ENCODE assay signal across 37 cellular contexts in genomic region chr6:168353041-168353440, GRCh38. TPM values are rescaled to one million over a fixed set of nuclear protein-coding genes. Genes with fewer than 3 reads are reported as not detected.
"Had no signal": no experiment of that assay in that cellular context is flagged by ENCODE, and none has a peak within 500 bp of the region (broad histone marks: within the 10 kb centered on the region; RNA-seq: fewer than 3 reads in every experiment).

No MANE protein-coding gene starts in this region.

- H3K4me1 Mint-ChIP-seq: activated B cell treated with CpG ODN at 0.5 μM for 24 hours; activated CD4-positive, alpha-beta T cell treated with anti-CD3 and anti-CD28 coated beads, Interleukin-2, amount 10 ng/mL, durations not matched to agents 24 days and 14 days; activated naive CD8-positive, alpha-beta T cell treated with anti-CD3 and anti-CD28 coated beads, Interleukin-2, amount 10 ng/mL, durations not matched to agents 7 days and 5 days; activated naive CD8-positive, alpha-beta T cell treated with anti-CD3 and anti-CD28 coated beads, Interleukin-2, amount 50 U/mL, for 24 hours; central memory CD8-positive, alpha-beta T cell had no signal

- DNase-seq: activated B cell treated with CpG ODN at 0.5 μM for 24 hours; activated CD4-positive, alpha-beta memory T cell treated with anti-CD3 and anti-CD28 coated beads for 36 hours; activated CD4-positive, alpha-beta T cell treated with anti-CD3 and anti-CD28 coated beads for 4 hours; activated CD4-positive, alpha-beta T cell treated with anti-CD3 and anti-CD28 coated beads, Interleukin-2, amount 10 ng/mL, durations not matched to agents 24 days and 14 days; activated CD4-positive, alpha-beta T cell treated with anti-CD3 and anti-CD28 coated beads, Interleukin-2, amount 50 U/mL, for 1 hour; activated CD4-positive, alpha-beta T cell treated with anti-CD3 and anti-CD28 coated beads, Interleukin-2, amount 50 U/mL, for 4 hours; activated CD4-positive, CD25-positive, alpha-beta regulatory T cell treated with anti-CD3 and anti-CD28 coated beads, Interleukin-2, amount 50 U/mL, for 72 hours; activated CD8-positive, alpha-beta memory T cell treated with anti-CD3 and anti-CD28 coated beads for 24 hours; activated CD8-positive, alpha-beta memory T cell treated with anti-CD3 and anti-CD28 coated beads, Interleukin-2, amount 10 ng/mL, durations not matched to agents 7 days and 5 days; activated CD8-positive, alpha-beta memory T cell treated with anti-CD3 and anti-CD28 coated beads, Interleukin-2, amount 50 U/mL, for 48 hours; activated CD8-positive, alpha-beta T cell treated with anti-CD3 and anti-CD28 coated beads for 36 hours; activated effector memory CD4-positive, alpha-beta T cell treated with Interleukin-2 at 50 U/mL for 16 hours; activated gamma-delta T cell; activated naive CD4-positive, alpha-beta T cell treated with anti-CD3 and anti-CD28 coated beads for 36 hours; activated naive CD4-positive, alpha-beta T cell treated with anti-CD3 and anti-CD28 coated beads, Interleukin-2, amount 50 U/mL, for 16 hours; activated naive CD8-positive, alpha-beta T cell treated with anti-CD3 and anti-CD28 coated beads, Interleukin-2, amount 10 ng/mL, durations not matched to agents 7 days and 5 days; activated naive CD8-positive, alpha-beta T cell treated with anti-CD3 and anti-CD28 coated beads, Interleukin-2, amount 50 U/mL, for 24 hours; activated T-cell treated with anti-CD3 and anti-CD28 coated beads, Interleukin-2, amount 50 U/mL, for 24 hours; activated T-cell treated with anti-CD3 and anti-CD28 coated beads, Interleukin-2, amount 50 U/mL, for 48 hours; amygdala; anterior cingulate cortex; caudate nucleus; cerebellar nuclear complex; T-helper 1 cell; T-helper 2 cell; T-helper 9 cell had no signal

- H3K27ac Mint-ChIP-seq: activated B cell treated with CpG ODN at 0.5 μM for 24 hours; activated CD4-positive, alpha-beta memory T cell treated with anti-CD3 and anti-CD28 coated beads for 36 hours; activated CD4-positive, alpha-beta T cell treated with anti-CD3 and anti-CD28 coated beads, Interleukin-2, amount 10 ng/mL, durations not matched to agents 24 days and 14 days; activated CD8-positive, alpha-beta memory T cell treated with anti-CD3 and anti-CD28 coated beads, Interleukin-2, amount 10 ng/mL, durations not matched to agents 7 days and 5 days; activated CD8-positive, alpha-beta T cell treated with anti-CD3 and anti-CD28 coated beads for 36 hours; activated naive CD4-positive, alpha-beta T cell treated with anti-CD3 and anti-CD28 coated beads for 36 hours; activated naive CD8-positive, alpha-beta T cell; activated naive CD8-positive, alpha-beta T cell treated with anti-CD3 and anti-CD28 coated beads, Interleukin-2, amount 10 ng/mL, durations not matched to agents 7 days and 5 days; activated naive CD8-positive, alpha-beta T cell treated with anti-CD3 and anti-CD28 coated beads, Interleukin-2, amount 50 U/mL, for 24 hours; activated T-cell treated with anti-CD3 and anti-CD28 coated beads, Interleukin-2, amount 50 U/mL, for 24 hours; activated T-helper 2 cell treated with anti-CD3 and anti-CD28 coated beads, Interferon-gamma antibody, Interleukin-2, Interleukin-4, amounts not matched to agents 10 μg/mL and 5 μg/mL and 100 μg/mL, durations not matched to agents 14 hours and 24 hours and 36 hours; brain; T-helper 1 cell treated with Interleukin-12 subunit alpha and Interleukin-12 subunit beta and Interleukin-4 antibody, amounts not matched to agents 30 μg/mL and 1 μg/mL, for 36 hours; T-helper 2 cell treated with Interferon-gamma antibody and Interleukin-4, amounts not matched to agents 5 μg/mL and 100 μg/mL, for 36 hours had no signal

- H3K27ac ChIP-seq: ascending aorta, cardiac muscle cell, VCaP had no signal

- H3K9me3 Mint-ChIP-seq: central memory CD8-positive, alpha-beta T cell had no signal

- H3K4me3 ChIP-seq: ascending aorta, cardiac muscle cell had no signal

- FAIRE-seq: bronchial epithelial cell, TTC549 had no signal

- H3K36me3 ChIP-seq: ascending aorta, cardiac muscle cell had no signal

- H3K36me3 Mint-ChIP-seq: activated CD4-positive, alpha-beta memory T cell treated with anti-CD3 and anti-CD28 coated beads for 36 hours; activated CD8-positive, alpha-beta memory T cell treated with anti-CD3 and anti-CD28 coated beads, Interleukin-2, amount 10 ng/mL, durations not matched to agents 7 days and 5 days; activated naive CD8-positive, alpha-beta T cell; activated naive CD8-positive, alpha-beta T cell treated with anti-CD3 and anti-CD28 coated beads, Interleukin-2, amount 10 ng/mL, durations not matched to agents 7 days and 5 days; brain had no signal

- H3K4me3 Mint-ChIP-seq: activated B cell treated with CpG ODN at 0.5 μM for 24 hours; activated CD4-positive, alpha-beta memory T cell treated with anti-CD3 and anti-CD28 coated beads for 36 hours; activated CD4-positive, alpha-beta T cell treated with anti-CD3 and anti-CD28 coated beads, Interleukin-2, amount 10 ng/mL, durations not matched to agents 24 days and 14 days; activated CD8-positive, alpha-beta memory T cell treated with anti-CD3 and anti-CD28 coated beads, Interleukin-2, amount 10 ng/mL, durations not matched to agents 7 days and 5 days; activated CD8-positive, alpha-beta T cell treated with anti-CD3 and anti-CD28 coated beads for 36 hours; activated naive CD4-positive, alpha-beta T cell treated with anti-CD3 and anti-CD28 coated beads for 36 hours; activated naive CD8-positive, alpha-beta T cell; activated naive CD8-positive, alpha-beta T cell treated with anti-CD3 and anti-CD28 coated beads, Interleukin-2, amount 10 ng/mL, durations not matched to agents 7 days and 5 days; activated naive CD8-positive, alpha-beta T cell treated with anti-CD3 and anti-CD28 coated beads, Interleukin-2, amount 50 U/mL, for 24 hours; activated T-cell treated with anti-CD3 and anti-CD28 coated beads, Interleukin-2, amount 50 U/mL, for 24 hours; brain; central memory CD8-positive, alpha-beta T cell; T-helper 1 cell treated with Interleukin-12 subunit alpha and Interleukin-12 subunit beta and Interleukin-4 antibody, amounts not matched to agents 30 μg/mL and 1 μg/mL, for 36 hours; T-helper 2 cell treated with Interferon-gamma antibody and Interleukin-4, amounts not matched to agents 5 μg/mL and 100 μg/mL, for 36 hours had no signal

- H3K27me3 ChIP-seq: ascending aorta, cardiac muscle cell had no signal

- ATAC-seq: activated CD8-positive, alpha-beta memory T cell treated with anti-CD3 and anti-CD28 coated beads, Interleukin-2, amount 10 ng/mL, durations not matched to agents 7 days and 5 days; activated CD8-positive, alpha-beta T cell treated with anti-CD3 and anti-CD28 coated beads for 36 hours; activated naive CD8-positive, alpha-beta T cell treated with anti-CD3 and anti-CD28 coated beads, Interleukin-2, amount 50 U/mL, for 24 hours had no signal

- H3K4me1 ChIP-seq: ascending aorta had no signal

- H3K27me3 Mint-ChIP-seq: activated B cell treated with CpG ODN at 0.5 μM for 24 hours; activated CD4-positive, alpha-beta T cell treated with anti-CD3 and anti-CD28 coated beads, Interleukin-2, amount 10 ng/mL, durations not matched to agents 24 days and 14 days; activated CD8-positive, alpha-beta memory T cell treated with anti-CD3 and anti-CD28 coated beads, Interleukin-2, amount 10 ng/mL, durations not matched to agents 7 days and 5 days; activated naive CD8-positive, alpha-beta T cell treated with anti-CD3 and anti-CD28 coated beads, Interleukin-2, amount 10 ng/mL, durations not matched to agents 7 days and 5 days had no signal

RNA-seq across cellular contexts. Expression of gene DACT2, which starts 33.5 kb away (rescaled TPM):
- total RNA-seq: activated B cell treated with CpG ODN at 0.5 μM for 24 hours; activated CD4-positive, alpha-beta memory T cell treated with anti-CD3 and anti-CD28 coated beads for 36 hours; activated CD8-positive, alpha-beta T cell treated with anti-CD3 and anti-CD28 coated beads for 36 hours; activated naive CD4-positive, alpha-beta T cell treated with anti-CD3 and anti-CD28 coated beads for 36 hours; activated naive CD8-positive, alpha-beta T cell treated with anti-CD3 and anti-CD28 coated beads, Interleukin-2, amount 10 ng/mL, durations not matched to agents 7 days and 5 days; ascending aorta had no signal
